ENCODE assay signal across 10 cellular contexts in the genomic region with DNA sequence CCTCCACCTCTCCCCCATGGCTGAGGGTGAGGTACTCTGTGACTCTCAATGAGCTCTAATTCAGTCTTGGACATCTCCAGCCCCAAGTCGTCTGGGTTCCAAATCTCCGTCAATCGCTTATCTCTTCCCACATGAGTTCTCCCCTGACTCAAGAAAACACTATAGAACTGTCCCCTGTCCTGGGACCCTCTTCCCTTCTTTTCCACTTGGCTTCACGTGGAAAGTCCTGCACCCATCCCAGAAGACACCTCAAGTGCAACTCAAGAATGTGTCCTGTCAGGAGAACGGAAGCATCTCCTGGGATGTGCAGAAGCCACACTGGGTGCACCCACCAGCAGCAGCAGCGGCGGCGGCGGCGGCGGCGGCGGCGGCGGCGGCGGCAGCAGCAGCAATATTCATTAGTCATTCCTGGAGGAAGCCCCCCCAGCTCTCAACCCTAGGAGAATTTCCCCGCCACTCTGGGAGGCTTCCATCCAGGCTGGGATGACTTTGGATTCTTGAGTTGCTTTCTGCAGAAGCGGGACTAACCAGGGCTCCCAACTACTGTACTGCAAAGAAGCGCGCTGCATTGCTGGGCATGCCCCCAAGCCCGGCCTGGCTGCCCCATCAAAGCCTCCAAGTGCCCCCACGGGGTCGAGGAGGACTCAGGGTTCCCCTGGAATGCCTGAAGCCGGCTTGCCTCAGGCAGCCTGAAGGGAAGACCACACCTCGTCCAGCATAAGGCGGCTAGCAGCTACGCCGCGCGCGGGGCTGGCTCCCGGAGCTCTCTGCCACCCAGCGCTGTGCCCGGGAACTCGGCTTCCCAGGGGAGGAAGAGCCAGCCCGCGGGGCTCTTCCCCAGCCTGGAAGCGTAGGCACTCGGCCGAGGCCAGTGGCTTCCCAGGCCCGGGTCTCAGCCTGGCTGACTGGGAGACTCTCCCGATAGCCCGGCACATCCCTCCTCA. TPM values are rescaled to one million over a fixed set of nuclear protein-coding genes. Genes with fewer than 3 reads are reported as not detected.
A peak's percentile ranks its signal among the peaks of the same experiment; 100 is the strongest.
DNase-seq lines count a peak whose midpoint lies in the region; ATAC-seq, FAIRE-seq and TF ChIP-seq lines count a peak whose summit lies in the region.
"Had no signal": no experiment of that assay in that cellular context is flagged by ENCODE, and none has a peak within 500 bp of the region (broad histone marks: within the 10 kb centered on the region; RNA-seq: fewer than 3 reads in every experiment).

No MANE protein-coding gene starts in this region.

- TF ChIP-seq EP300 in SK-N-SH (IDR thresholded peaks at IDR 0.05; ENCODE audit: borderline replicate concordance in 1 of 2, low read depth in 1 of 2, low read length in 1 of 2): no peak

- H3K27ac ChIP-seq in SK-N-SH (ENCODE audit: low read depth in 2 of 2, low read length in 1 of 2) (no peak overlapping the region), left ventricle myocardium inferior (replicated peaks) (no peak overlapping the region), prostate gland (no peak overlapping the region), RWPE1 (no peak overlapping the region)

- no peaks in the 10 kb centered on the region for H4K20me1 ChIP-seq in SK-N-SH (ENCODE audit: insufficient read depth)

- H3K9me3 ChIP-seq in SK-N-SH: no peaks in the 10 kb centered on the region
- H3K9me3 ChIP-seq in left ventricle myocardium inferior (replicated peaks): no peaks in the 10 kb centered on the region
- no peaks in the 10 kb centered on the region for H3K9me3 ChIP-seq in prostate gland

- H3K27ac Mint-ChIP-seq in activated T-cell treated with anti-CD3 and anti-CD28 coated beads, Interleukin-2, amount 50 U/mL, for 24 hours: no peak overlapping the region

- 16% methylated on average over 20 of the region's 44 CpGs for WGBS in SK-N-SH (ENCODE audit: low lambda C conversion rate)
- 5% methylated on average over 37 of the region's 44 CpGs for WGBS in prostate gland

- TF ChIP-seq CTCF in D721Med (IDR thresholded peaks at IDR 0.05; ENCODE audit: insufficient read depth, missing control alignments) (no peak), SK-N-SH (IDR thresholded peaks at IDR 0.05) (no peak), left ventricle myocardium inferior (IDR thresholded peaks at IDR 0.05; ENCODE audit: borderline replicate concordance) (no peak), prostate gland (IDR thresholded peaks at IDR 0.05) (no peak), RWPE1 (conservative IDR thresholded peaks at IDR 0.05; ENCODE audit: low read depth) (no peak)

- no peak overlapping the region for H3K9ac ChIP-seq in SK-N-SH

- DNase-seq in D721Med (ENCODE audit: insufficient read length, low spot score): peak; percentile 40
- peak; percentile 83 for DNase-seq in SK-N-SH
- no peak for DNase-seq in left ventricle myocardium inferior
- DNase-seq in prostate gland (ENCODE audit: low spot score): no peak
- DNase-seq in RWPE1 (ENCODE audit: low spot score): no peak
- no peak for DNase-seq in activated T-cell treated with anti-CD3 and anti-CD28 coated beads, Interleukin-2, amount 50 U/mL, for 24 hours
- no peak for DNase-seq in NCI-H2107 (lab: John Stamatoyannopoulos, UW)

- no peak overlapping the region for H3K4me3 Mint-ChIP-seq in activated T-cell treated with anti-CD3 and anti-CD28 coated beads, Interleukin-2, amount 50 U/mL, for 24 hours

- TF ChIP-seq POLR2A in prostate gland (IDR thresholded peaks at IDR 0.05): no peak

- TF ChIP-seq RAD21 in SK-N-SH (IDR thresholded peaks at IDR 0.05; ENCODE audit: low read length): no peak

- peak overlapping the region; percentile 72 for H3K4me2 ChIP-seq in SK-N-SH

- CTCF ChIA-PET in SK-N-SH (lab: Yijun Ruan, JAX) (interaction anchor here (0.9 to 13.3 kb wide), 13 partner anchors 8 to 237 kb away, joined by 3 to 176 read pairs (median 12); no protein-coding TSS in a partner anchor), RWPE1 (lab: Yijun Ruan, JAX) (interaction anchor here (0.6 to 3.2 kb wide), 7 partner anchors 12 to 273 kb away, joined by 3 to 19 read pairs (median 4); no protein-coding TSS in a partner anchor)

- H2AFZ ChIP-seq in SK-N-SH (ENCODE audit: low read depth): no peak overlapping the region

- peak overlapping the region in 1 of 2 experiments; percentile 41; a peak in 2 of 4 replicates for H3K4me3 ChIP-seq in SK-N-SH (ENCODE audit: low read depth in 2 of 2, low read length in 1 of 2)
- H3K4me3 ChIP-seq in left ventricle myocardium inferior: peak overlapping the region; percentile 65
- H3K4me3 ChIP-seq in prostate gland: peak overlapping the region; percentile 23 to 29
- H3K4me3 ChIP-seq: K562 had no signal

- no peaks in the 10 kb centered on the region for H3K79me2 ChIP-seq in SK-N-SH (ENCODE audit: insufficient read depth)

- H3K4me1 Mint-ChIP-seq in activated T-cell treated with anti-CD3 and anti-CD28 coated beads, Interleukin-2, amount 50 U/mL, for 24 hours (ENCODE audit: low read depth): peaks cover 7% of the 10 kb centered on the region

- H3K27me3 ChIP-seq in SK-N-SH (ENCODE audit: insufficient read depth): peaks cover 27% of the 10 kb centered on the region
- peaks cover 96% of the 10 kb centered on the region for H3K27me3 ChIP-seq in left ventricle myocardium inferior (ENCODE audit: low read depth)
- H3K27me3 ChIP-seq in prostate gland (replicated peaks; ENCODE audit: insufficient read depth): peaks cover 12% of the 10 kb centered on the region

- no peaks in the 10 kb centered on the region for H3K36me3 ChIP-seq in SK-N-SH (replicated peaks in 1 of 2; ENCODE audit: control insufficient read depth in 1 of 2, insufficient read depth in 2 of 2, low read length in 1 of 2)
- H3K36me3 ChIP-seq in left ventricle myocardium inferior: no peaks in the 10 kb centered on the region
- H3K36me3 ChIP-seq in prostate gland: no peaks in the 10 kb centered on the region

- no peaks in the 10 kb centered on the region for H3K9me3 Mint-ChIP-seq in activated T-cell treated with anti-CD3 and anti-CD28 coated beads, Interleukin-2, amount 50 U/mL, for 24 hours

- no peak for ATAC-seq in HG03439 (IDR thresholded peaks at IDR 0.05; ENCODE audit: unreplicated experiment)
- ATAC-seq: K562 had no signal

- POLR2A ChIA-PET in SK-N-SH (lab: Yijun Ruan, JAX) (interaction anchor here (1.2 kb wide), 1 partner anchor 114 kb away, joined by 3 read pairs; no protein-coding TSS in a partner anchor), RWPE1 (lab: Yijun Ruan, JAX; ENCODE audit: low non-redundant PET) (no interaction called here)

- H3K27me3 Mint-ChIP-seq in activated T-cell treated with anti-CD3 and anti-CD28 coated beads, Interleukin-2, amount 50 U/mL, for 24 hours: peaks cover 78% of the 10 kb centered on the region

- no peaks in the 10 kb centered on the region for H3K9me2 ChIP-seq in SK-N-SH

- H3K4me1 ChIP-seq in SK-N-SH (ENCODE audit: control insufficient read depth in 1 of 2, insufficient read depth in 2 of 2, low read depth in 1 of 2, low read length in 1 of 2) (peaks cover 0 to 8% of the 10 kb centered on the region in 2 experiments; a peak in 1 of 4 replicates), left ventricle myocardium inferior (peaks cover 21% of the 10 kb centered on the region), prostate gland (replicated peaks) (peaks cover 8% of the 10 kb centered on the region)

- H3F3A ChIP-seq in SK-N-SH (replicated peaks; ENCODE audit: insufficient read depth): no peaks in the 10 kb centered on the region

- FAIRE-seq in D721Med (lab: Jason Lieb, UNC): no peak
- FAIRE-seq: K562 had no signal

- intact Hi-C loops in left ventricle myocardium inferior (cut with micrococcal nuclease): no loop called here
- intact Hi-C loops in prostate gland (cut with DNase I): no loop called here

- no peaks in the 10 kb centered on the region for H3K36me3 Mint-ChIP-seq in activated T-cell treated with anti-CD3 and anti-CD28 coated beads, Interleukin-2, amount 50 U/mL, for 24 hours (ENCODE audit: low read depth)

TF ChIP-seq in SK-N-SH, 30 proteins besides CTCF, POLR2A, EP300 and RAD21:
- TF ChIP-seq FOSL2 (IDR thresholded peaks at IDR 0.05; ENCODE audit: borderline replicate concordance, low read depth) (no peak), MEF2A (IDR thresholded peaks at IDR 0.05; ENCODE audit: borderline replicate concordance, low read depth) (no peak), POLR2AphosphoS5 (IDR thresholded peaks at IDR 0.05; ENCODE audit: low read depth, low read length) (no peak)
- TF ChIP-seq, protein P1, sequence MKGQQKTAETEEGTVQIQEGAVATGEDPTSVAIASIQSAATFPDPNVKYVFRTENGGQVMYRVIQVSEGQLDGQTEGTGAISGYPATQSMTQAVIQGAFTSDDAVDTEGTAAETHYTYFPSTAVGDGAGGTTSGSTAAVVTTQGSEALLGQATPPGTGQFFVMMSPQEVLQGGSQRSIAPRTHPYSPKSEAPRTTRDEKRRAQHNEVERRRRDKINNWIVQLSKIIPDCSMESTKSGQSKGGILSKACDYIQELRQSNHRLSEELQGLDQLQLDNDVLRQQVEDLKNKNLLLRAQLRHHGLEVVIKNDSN (IDR thresholded peaks at IDR 0.05; ENCODE audit: borderline replicate concordance, low read depth): no peak
- TF ChIP-seq, protein P2, sequence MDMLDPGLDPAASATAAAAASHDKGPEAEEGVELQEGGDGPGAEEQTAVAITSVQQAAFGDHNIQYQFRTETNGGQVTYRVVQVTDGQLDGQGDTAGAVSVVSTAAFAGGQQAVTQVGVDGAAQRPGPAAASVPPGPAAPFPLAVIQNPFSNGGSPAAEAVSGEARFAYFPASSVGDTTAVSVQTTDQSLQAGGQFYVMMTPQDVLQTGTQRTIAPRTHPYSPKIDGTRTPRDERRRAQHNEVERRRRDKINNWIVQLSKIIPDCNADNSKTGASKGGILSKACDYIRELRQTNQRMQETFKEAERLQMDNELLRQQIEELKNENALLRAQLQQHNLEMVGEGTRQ (IDR thresholded peaks at IDR 0.05; ENCODE audit: borderline replicate concordance, low read depth, low read length): no peak
TF ChIP-seq in SK-N-SH: peak in this region for 0.

RNA-seq across cellular contexts. Expression of a gene that starts 1.0 kb away (rescaled TPM):
- 0.05 and 0.18 TPM in 2 replicates for polyA plus RNA-seq in SK-N-SH (2012; rRNA removed)
- 0.13 and 0.26 TPM in 2 replicates for polyA plus RNA-seq in SK-N-SH (2012; cell fraction: cytosol; rRNA removed)
- 0.37 and 0.40 TPM in 2 replicates for polyA plus RNA-seq in SK-N-SH (2012; cell fraction: nucleus; rRNA removed)
- 2.3 TPM for total RNA-seq in left ventricle myocardium inferior
- 1 to 10 TPM; 3.8 to 8.9 TPM for total RNA-seq in prostate gland
- total RNA-seq: K562; T-helper 1 cell treated with Interleukin-12 subunit alpha and Interleukin-12 subunit beta and Interleukin-4 antibody, amounts not matched to agents 30 ng/mL and 1 ng/mL, for 36 hours had no signal
- polyA plus RNA-seq: K562 had no signal

Comparison
In these comparisons a context has a peak if more than half of its experiments do, and no peak if none do; other contexts are left out.
1. DNase-seq: peak in D721Med (single experiment) and SK-N-SH (single experiment); none in left ventricle myocardium inferior (single experiment), prostate gland (single experiment), RWPE1 (single experiment), activated T-cell treated with anti-CD3 and anti-CD28 coated beads, Interleukin-2, amount 50 U/mL, for 24 hours (single experiment) and NCI-H2107 (single experiment).